8 cellular contexts compared by ENCODE assay signal in genomic region chr3:126476166-126476975, GRCh38. TPM values are rescaled to one million over a fixed set of nuclear protein-coding genes. Genes with fewer than 3 reads are reported as not detected.
DNase-seq lines count a peak whose midpoint lies in the region; ATAC-seq and TF ChIP-seq lines count a peak whose summit lies in the region.

No MANE protein-coding gene starts in this region.

- peak; percentile 26 for ATAC-seq in GM21737 (IDR thresholded peaks at IDR 0.05; ENCODE audit: unreplicated experiment)
- peak; percentile 5 to 46 (median 40) for ATAC-seq in T-cell (replicated peaks in 1 of 4)
- ATAC-seq in memory B cell (ENCODE audit: low read depth), result peak; percentile 24

- H3K9ac ChIP-seq in ES-I3 (ENCODE audit: low read depth, low read length), result peak overlapping the region; percentile 67

- peak overlapping the region; percentile 77 for H3K4me3 ChIP-seq in Jurkat, Clone E6-1 (ENCODE audit: low read length)
- H3K4me3 ChIP-seq in ectodermal cell (ENCODE audit: insufficient read depth, low read depth, low read length), result peak overlapping the region; percentile 42
- peak overlapping the region; percentile 8 to 61 (median 37) for H3K4me3 ChIP-seq in thyroid gland (replicated peaks in 1 of 3)

- peaks cover 13% of the 10 kb centered on the region for H3K36me3 Mint-ChIP-seq in T-cell
- peaks cover 3% of the 10 kb centered on the region for H3K36me3 Mint-ChIP-seq in memory B cell

- H3K36me3 ChIP-seq in ES-I3 (ENCODE audit: insufficient read depth, low read length) (peaks cover 2% of the 10 kb centered on the region), ectodermal cell (ENCODE audit: control insufficient read depth, insufficient read depth, low read length) (peaks cover 1% of the 10 kb centered on the region), thyroid gland (peaks cover 1 to 2% of the 10 kb centered on the region in 2 donors)

- intact Hi-C loops in thyroid gland (cut with DNase I), result loop anchor here (10.0 kb wide), 1 partner anchor 212 kb away; no protein-coding TSS in a partner anchor

- H3K27me3 Mint-ChIP-seq in T-cell (no peaks in the 10 kb centered on the region), memory B cell (no peaks in the 10 kb centered on the region)

- peak; percentile 44 for DNase-seq in Jurkat, Clone E6-1 (ENCODE audit: low read depth, low spot score)
- DNase-seq in T-cell, result peak in 7 of 34 experiments; percentile 7 to 54 (median 19)
- peak in 1 of 2 donors; percentile 66 for DNase-seq in memory B cell (ENCODE audit: low spot score in 2 of 2)
- peak in 1 of 2 donors; percentile 68 for DNase-seq in thyroid gland
- DNase-seq in effector CD4-positive, alpha-beta T cell, result no peak

- H3K4me1 Mint-ChIP-seq in T-cell (peaks cover 38 to 42% (median 40%) of the 10 kb centered on the region in 3 donors), memory B cell (peaks cover 27% of the 10 kb centered on the region)

- peaks cover 21% of the 10 kb centered on the region for H3K4me1 ChIP-seq in ES-I3 (ENCODE audit: insufficient read depth, low read length)
- H3K4me1 ChIP-seq in ectodermal cell (ENCODE audit: control insufficient read depth, insufficient read depth, low read length), result peaks cover 12% of the 10 kb centered on the region
- peaks cover 31 to 34% of the 10 kb centered on the region in 2 donors for H3K4me1 ChIP-seq in thyroid gland

- TF ChIP-seq CTCF in thyroid gland (IDR thresholded peaks at IDR 0.05), result no peak

- POLR2A ChIA-PET in T-cell (lab: Charles Lee), result no interaction called here

- H3K27ac ChIP-seq in ectodermal cell (ENCODE audit: insufficient read depth, low read depth, low read length, poor library complexity, severe bottlenecking) (no peak overlapping the region), thyroid gland (peak overlapping the region; percentile 20 to 86 (median 74))

- H3K27me3 ChIP-seq in ectodermal cell (ENCODE audit: control insufficient read depth, insufficient read depth, low read length, poor library complexity, severe bottlenecking) (no peaks in the 10 kb centered on the region), thyroid gland (no peaks in the 10 kb centered on the region)

- no peaks in the 10 kb centered on the region for H3K9me3 Mint-ChIP-seq in T-cell
- H3K9me3 Mint-ChIP-seq in memory B cell, result no peaks in the 10 kb centered on the region

- H3K9me3 ChIP-seq in ES-I3 (ENCODE audit: control insufficient read depth, insufficient read depth, low read length), result no peaks in the 10 kb centered on the region
- H3K9me3 ChIP-seq in ectodermal cell (ENCODE audit: control insufficient read depth, low read length), result no peaks in the 10 kb centered on the region
- H3K9me3 ChIP-seq in thyroid gland, result no peaks in the 10 kb centered on the region

- H3K4me3 Mint-ChIP-seq in T-cell, result peak overlapping the region; percentile 71 to 83 (median 78)
- H3K4me3 Mint-ChIP-seq in memory B cell, result peak overlapping the region; percentile 79

- WGBS in ectodermal cell, 2 experiments, result 27 to 34% methylated on average over 57 to 63 of the region's 63 CpGs
- WGBS in thyroid gland, 2 donors, result 18 to 23% methylated on average over 17 to 33 of the region's 63 CpGs

- CTCF ChIA-PET in T-cell (lab: Charles Lee), result interaction anchor here in 1 of 2 donors (1.1 kb wide), 1 partner anchor 46 kb away, joined by 3 read pairs; no protein-coding TSS in a partner anchor

- TF ChIP-seq POLR2A in thyroid gland (IDR thresholded peaks at IDR 0.05), result no peak

- H3K27ac Mint-ChIP-seq in T-cell, result peak overlapping the region; percentile 56 to 85
- H3K27ac Mint-ChIP-seq in memory B cell, result peak overlapping the region; percentile 43

RNA-seq across cellular contexts. Expression of gene ZXDC, which starts 0.7 kb away (rescaled TPM):
- 19.7 TPM for polyA plus RNA-seq in Jurkat, Clone E6-1 (2012; ENCODE audit: insufficient read depth, insufficient read length)
- total RNA-seq in T-cell (10 to 100 TPM; 57.6 to 68.7 (median 61.8) TPM), thyroid gland (10 to 100 TPM; 51.5 to 96.8 (median 57.4) TPM)
- 18.3 TPM for polyA plus RNA-seq in ectodermal cell (2013, experiment 1 of 4)
- polyA plus RNA-seq in ectodermal cell (2013, experiment 2 of 4), result 20.6 TPM
- polyA plus RNA-seq in ectodermal cell (2013, experiment 3 of 4), result 16.1 TPM
- polyA plus RNA-seq in ectodermal cell (2013, experiment 4 of 4), result 18.6 TPM

RNA-seq across cellular contexts. Expression of gene UROC1, which starts 41.2 kb away (rescaled TPM):
- not detected for polyA plus RNA-seq in Jurkat, Clone E6-1 (2012; ENCODE audit: insufficient read depth, insufficient read length)
- total RNA-seq in T-cell (under 1 TPM in 1 of 5 donors, not detected in 4; 0.09 TPM), thyroid gland (not detected)
- polyA plus RNA-seq in ectodermal cell (2013, experiment 1 of 4), result not detected
- polyA plus RNA-seq in ectodermal cell (2013, experiment 2 of 4), result not detected
- not detected for polyA plus RNA-seq in ectodermal cell (2013, experiment 3 of 4)
- not detected for polyA plus RNA-seq in ectodermal cell (2013, experiment 4 of 4)

RNA-seq across cellular contexts. Expression of gene CHST13, which starts 47.6 kb away (rescaled TPM):
- not detected for polyA plus RNA-seq in Jurkat, Clone E6-1 (2012; ENCODE audit: insufficient read depth, insufficient read length)
- under 1 TPM in 1 of 5 donors, not detected in 4; 0.20 TPM for total RNA-seq in T-cell
- 0.44 TPM for polyA plus RNA-seq in ectodermal cell (2013, experiment 1 of 4)
- polyA plus RNA-seq in ectodermal cell (2013, experiment 2 of 4), result 0.89 TPM
- polyA plus RNA-seq in ectodermal cell (2013, experiment 3 of 4), result 0.80 TPM
- polyA plus RNA-seq in ectodermal cell (2013, experiment 4 of 4), result 0.69 TPM
- under 1 TPM in 2 of 4 donors, not detected in 2; 0.13 to 0.56 TPM for total RNA-seq in thyroid gland
